ENCODE assay signal across 16 cellular contexts in the genomic region with DNA sequence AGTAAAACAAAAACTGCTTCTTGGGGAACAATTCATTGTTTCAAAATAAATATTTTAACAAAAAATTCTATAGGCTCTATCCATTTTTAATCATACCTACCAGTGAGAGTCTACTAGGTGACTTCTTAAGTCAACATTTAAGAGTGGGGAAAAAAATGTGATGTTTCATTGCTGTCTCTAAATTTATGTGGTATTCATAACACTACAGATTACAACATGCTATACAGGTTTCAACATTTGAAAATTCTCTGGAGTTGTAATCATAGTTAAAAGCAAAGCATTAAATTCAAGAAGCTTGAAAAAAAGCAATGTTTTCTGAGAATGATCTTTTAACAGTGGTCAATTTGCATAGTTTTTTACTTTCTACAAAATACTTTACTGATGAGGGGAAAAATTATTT.
"Had no signal": no experiment of that assay in that cellular context is flagged by ENCODE, and none has a peak within 500 bp of the region (broad histone marks: within the 10 kb centered on the region; RNA-seq: fewer than 3 reads in every experiment).

No MANE protein-coding gene starts in this region.

- H3K27me3 ChIP-seq: esophagus muscularis mucosa, right atrium auricular region, thyroid gland, uterus had no signal

- H3K36me3 Mint-ChIP-seq: natural killer cell had no signal

- H3K9me3 Mint-ChIP-seq: activated naive CD8-positive, alpha-beta T cell treated with anti-CD3 and anti-CD28 coated beads, Interleukin-2, amount 50 U/mL, for 24 hours; activated T-helper 1 cell treated with anti-CD3 and anti-CD28 coated beads, Interleukin-12 subunit alpha, Interleukin-12 subunit beta, Interleukin-2, Interleukin-4 antibody, amounts not matched to agents 30 ng/mL and 10 ng/mL and 1 ng/mL, durations not matched to agents 14 hours and 24 hours and 36 hours; natural killer cell had no signal

- H3K4me2 ChIP-seq: smooth muscle cell had no signal

- H3K27ac Mint-ChIP-seq: activated CD8-positive, alpha-beta T cell treated with anti-CD3 and anti-CD28 coated beads, Interleukin-2, amount 10 ng/mL, durations not matched to agents 7 days and 5 days; activated naive CD8-positive, alpha-beta T cell treated with anti-CD3 and anti-CD28 coated beads, Interleukin-2, amount 50 U/mL, for 24 hours; activated T-helper 1 cell treated with anti-CD3 and anti-CD28 coated beads, Interleukin-12 subunit alpha, Interleukin-12 subunit beta, Interleukin-2, Interleukin-4 antibody, amounts not matched to agents 30 ng/mL and 10 ng/mL and 1 ng/mL, durations not matched to agents 14 hours and 24 hours and 36 hours; natural killer cell had no signal

- H3K4me3 Mint-ChIP-seq: activated CD8-positive, alpha-beta T cell treated with anti-CD3 and anti-CD28 coated beads, Interleukin-2, amount 10 ng/mL, durations not matched to agents 7 days and 5 days; activated naive CD8-positive, alpha-beta T cell treated with anti-CD3 and anti-CD28 coated beads, Interleukin-2, amount 50 U/mL, for 24 hours; activated T-helper 1 cell treated with anti-CD3 and anti-CD28 coated beads, Interleukin-12 subunit alpha, Interleukin-12 subunit beta, Interleukin-2, Interleukin-4 antibody, amounts not matched to agents 30 ng/mL and 10 ng/mL and 1 ng/mL, durations not matched to agents 14 hours and 24 hours and 36 hours; natural killer cell had no signal

- H3K27me3 Mint-ChIP-seq: activated naive CD8-positive, alpha-beta T cell treated with anti-CD3 and anti-CD28 coated beads, Interleukin-2, amount 50 U/mL, for 24 hours had no signal

- DNase-seq: activated CD4-positive, alpha-beta T cell treated with anti-CD3 and anti-CD28 coated beads for 48 hours; activated CD8-positive, alpha-beta T cell treated with anti-CD3 and anti-CD28 coated beads, Interleukin-2, amount 10 ng/mL, durations not matched to agents 7 days and 5 days; activated naive CD4-positive, alpha-beta T cell; activated naive CD8-positive, alpha-beta T cell treated with anti-CD3 and anti-CD28 coated beads, Interleukin-2, amount 50 U/mL, for 24 hours; central memory CD4-positive, alpha-beta T cell; hypothalamus; left colon; natural killer cell; posterior cingulate gyrus; thyroid gland; uterus had no signal

- H3K27ac ChIP-seq: right atrium auricular region, thyroid gland had no signal

- H3K9me3 ChIP-seq: esophagus muscularis mucosa, right atrium auricular region, thyroid gland, uterus had no signal

- H3K4me3 ChIP-seq: esophagus muscularis mucosa, lung, right atrium auricular region, smooth muscle cell, thyroid gland, uterus had no signal

- H3K4me1 ChIP-seq: right atrium auricular region, uterus had no signal

- H3K36me3 ChIP-seq: esophagus muscularis mucosa, right atrium auricular region, thyroid gland, uterus had no signal

- ATAC-seq: activated CD8-positive, alpha-beta T cell treated with anti-CD3 and anti-CD28 coated beads, Interleukin-2, amount 10 ng/mL, durations not matched to agents 7 days and 5 days; activated naive CD8-positive, alpha-beta T cell treated with anti-CD3 and anti-CD28 coated beads, Interleukin-2, amount 50 U/mL, for 24 hours; left colon; natural killer cell had no signal
